ENCODE assay signal across 17 cellular contexts in the genomic region with DNA sequence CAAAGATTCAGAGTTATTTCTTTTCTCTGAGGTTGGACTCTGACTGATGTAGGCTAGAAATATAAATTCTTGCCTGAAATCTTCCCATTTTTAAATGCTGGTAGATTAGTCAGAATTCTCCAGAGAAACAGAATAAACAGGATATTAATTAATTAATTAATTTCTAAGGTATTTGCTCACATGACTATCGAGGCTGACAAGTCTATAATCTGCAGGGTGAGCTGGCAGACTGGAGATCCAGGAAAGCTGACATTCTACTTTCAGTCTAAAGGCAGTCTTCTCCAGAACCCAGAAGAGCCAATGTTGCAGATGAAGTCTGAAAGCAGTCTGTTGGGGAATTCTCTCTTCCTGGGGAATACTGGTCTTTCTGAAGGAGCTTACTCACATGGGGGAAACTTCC.
"Had no signal": no experiment of that assay in that cellular context is flagged by ENCODE, and none has a peak within 500 bp of the region (broad histone marks: within the 10 kb centered on the region; RNA-seq: fewer than 3 reads in every experiment).

No MANE protein-coding gene starts in this region.

- H3K9me3 Mint-ChIP-seq: immature natural killer cell; natural killer cell treated with Interleukin-12 subunit alpha and Interleukin-12 subunit beta and Interleukin-15 and Interleukin-18, amount 100 ng/mL, for 72 hours; stimulated activated effector memory CD8-positive, alpha-beta T cell treated with anti-CD3 and anti-CD28 coated beads, Interleukin-12 subunit alpha, Interleukin-12 subunit beta, amount 100 ng/mL, for 72 hours had no signal

- DNase-seq: activated CD4-positive, alpha-beta T cell treated with anti-CD3 and anti-CD28 coated beads, Interleukin-2, amount 50 U/mL, for 48 hours; activated T-cell treated with anti-CD3 and anti-CD28 coated beads for 4 hours; amniotic stem cell; effector CD8-positive, alpha-beta T cell; esophagus squamous epithelium; immature natural killer cell; pancreas; right lobe of liver; small intestine; stimulated activated CD4-positive, alpha-beta T cell treated with anti-CD3 and anti-CD28 coated beads, Interleukin-15, amount 100 ng/mL, for 24 hours; stimulated activated CD4-positive, alpha-beta T cell treated with anti-CD3 and anti-CD28 coated beads, Interleukin-2, amount 100 ng/mL, for 48 hours; T-helper 2 cell; thyroid gland; WERI-Rb-1 had no signal

- H3K4me1 Mint-ChIP-seq: immature natural killer cell; stimulated activated effector memory CD8-positive, alpha-beta T cell treated with anti-CD3 and anti-CD28 coated beads, Interleukin-12 subunit alpha, Interleukin-12 subunit beta, amount 100 ng/mL, for 72 hours had no signal

- H3K4me3 ChIP-seq: esophagus squamous epithelium, pancreas, right lobe of liver, thyroid gland had no signal

- H3K27ac Mint-ChIP-seq: activated naive CD8-positive, alpha-beta T cell; immature natural killer cell; natural killer cell treated with Interleukin-12 subunit alpha and Interleukin-12 subunit beta and Interleukin-15 and Interleukin-18, amount 100 ng/mL, for 72 hours; stimulated activated effector memory CD8-positive, alpha-beta T cell treated with anti-CD3 and anti-CD28 coated beads, Interleukin-12 subunit alpha, Interleukin-12 subunit beta, amount 100 ng/mL, for 72 hours had no signal

- ATAC-seq: natural killer cell treated with Interleukin-12 subunit alpha and Interleukin-12 subunit beta and Interleukin-15 and Interleukin-18, amount 100 ng/mL, for 72 hours; pancreas; right lobe of liver; stimulated activated effector memory CD8-positive, alpha-beta T cell treated with anti-CD3 and anti-CD28 coated beads, Interleukin-12 subunit alpha, Interleukin-12 subunit beta, amount 100 ng/mL, for 72 hours had no signal

- H3K4me3 Mint-ChIP-seq: activated naive CD8-positive, alpha-beta T cell; immature natural killer cell; natural killer cell treated with Interleukin-12 subunit alpha and Interleukin-12 subunit beta and Interleukin-15 and Interleukin-18, amount 100 ng/mL, for 72 hours; stimulated activated effector memory CD8-positive, alpha-beta T cell treated with anti-CD3 and anti-CD28 coated beads, Interleukin-12 subunit alpha, Interleukin-12 subunit beta, amount 100 ng/mL, for 72 hours had no signal

- H3K36me3 Mint-ChIP-seq: activated naive CD8-positive, alpha-beta T cell; immature natural killer cell; natural killer cell treated with Interleukin-12 subunit alpha and Interleukin-12 subunit beta and Interleukin-15 and Interleukin-18, amount 100 ng/mL, for 72 hours; stimulated activated effector memory CD8-positive, alpha-beta T cell treated with anti-CD3 and anti-CD28 coated beads, Interleukin-12 subunit alpha, Interleukin-12 subunit beta, amount 100 ng/mL, for 72 hours had no signal
